13 cellular contexts compared by ENCODE assay signal in genomic region chr17:82399030-82399429, GRCh38. TPM values are rescaled to one million over a fixed set of nuclear protein-coding genes. Genes with fewer than 3 reads are reported as not detected.
DNase-seq lines count a peak whose midpoint lies in the region; ATAC-seq, FAIRE-seq and TF ChIP-seq lines count a peak whose summit lies in the region.
"Had no signal": no experiment of that assay in that cellular context is flagged by ENCODE, and none has a peak within 500 bp of the region (broad histone marks: within the 10 kb centered on the region; RNA-seq: fewer than 3 reads in every experiment).

No MANE protein-coding gene starts in this region.

- no peak for FAIRE-seq in astrocyte (lab: Jason Lieb, UNC)

- no peak for TF ChIP-seq CTCF in right atrium auricular region (IDR thresholded peaks at IDR 0.05)
- TF ChIP-seq CTCF in astrocyte (IDR thresholded peaks at IDR 0.05; ENCODE audit: insufficient read depth, low read depth, low read length): no peak
- TF ChIP-seq CTCF in vagina (IDR thresholded peaks at IDR 0.05): no peak
- TF ChIP-seq CTCF in mesothelial cell of epicardium (IDR thresholded peaks at IDR 0.05; ENCODE audit: unreplicated experiment): no peak

- H3K4me1 ChIP-seq in right atrium auricular region (peaks cover 0 to 7% of the 10 kb centered on the region in 2 donors), astrocyte (ENCODE audit: insufficient read depth, low read length) (peaks cover 6% of the 10 kb centered on the region), vagina (peaks cover 38% of the 10 kb centered on the region)

- no peak overlapping the region for H3K9ac ChIP-seq in astrocyte (ENCODE audit: low read length)

- DNase-seq in Right ventricle myocardium superior (peak; percentile 66), right atrium auricular region (ENCODE audit: low spot score) (no peak), astrocyte (ENCODE audit: low read depth) (peak; percentile 25), hypothalamus (lab: John Stamatoyannopoulos, UW) (peak in 34 of 51 donors; percentile 4 to 65 (median 32)), vagina (ENCODE audit: extremely low spot score in 2 of 2) (no peak), mesothelial cell of epicardium (ENCODE audit: low spot score in 2 of 2, unreplicated experiment in 2 of 2) (no peak), NCI-H1417 treated with DMSO at 0.1 percent for 48 hours (lab: John Stamatoyannopoulos, UW) (no peak)
- DNase-seq: activated CD4-positive, alpha-beta memory T cell treated with anti-CD3 and anti-CD28 coated beads for 36 hours; activated naive CD8-positive, alpha-beta T cell treated with anti-CD3 and anti-CD28 coated beads, Interleukin-2, amount 50 U/mL, for 24 hours; naive B cell; SHP77 treated with DMSO at 0.1 percent for 48 hours had no signal

- no peak for TF ChIP-seq POLR2A in vagina (IDR thresholded peaks at IDR 0.05)

- H2AFZ ChIP-seq in astrocyte (ENCODE audit: low read depth, low read length): no peak overlapping the region

- H3K9me3 Mint-ChIP-seq in astrocyte (ENCODE audit: unreplicated experiment): no peaks in the 10 kb centered on the region
- H3K9me3 Mint-ChIP-seq in mesothelial cell of epicardium: no peaks in the 10 kb centered on the region
- H3K9me3 Mint-ChIP-seq: activated CD4-positive, alpha-beta memory T cell treated with anti-CD3 and anti-CD28 coated beads for 36 hours; activated naive CD8-positive, alpha-beta T cell treated with anti-CD3 and anti-CD28 coated beads, Interleukin-2, amount 50 U/mL, for 24 hours; naive B cell had no signal

- H3K4me3 Mint-ChIP-seq in astrocyte (ENCODE audit: unreplicated experiment): no peak overlapping the region
- H3K4me3 Mint-ChIP-seq in mesothelial cell of epicardium: no peak overlapping the region
- H3K4me3 Mint-ChIP-seq: activated CD4-positive, alpha-beta memory T cell treated with anti-CD3 and anti-CD28 coated beads for 36 hours; activated naive CD8-positive, alpha-beta T cell treated with anti-CD3 and anti-CD28 coated beads, Interleukin-2, amount 50 U/mL, for 24 hours; B cell had no signal

- H3K4me2 ChIP-seq in astrocyte (ENCODE audit: low read length): no peak overlapping the region

- H3K27me3 ChIP-seq in right atrium auricular region: no peaks in the 10 kb centered on the region
- no peaks in the 10 kb centered on the region for H3K27me3 ChIP-seq in astrocyte (ENCODE audit: insufficient read depth, low read length)
- no peaks in the 10 kb centered on the region for H3K27me3 ChIP-seq in vagina

- no peak overlapping the region for H3K27ac Mint-ChIP-seq in astrocyte (ENCODE audit: unreplicated experiment)
- H3K27ac Mint-ChIP-seq in mesothelial cell of epicardium: no peak overlapping the region
- H3K27ac Mint-ChIP-seq: activated CD4-positive, alpha-beta memory T cell treated with anti-CD3 and anti-CD28 coated beads for 36 hours; activated naive CD8-positive, alpha-beta T cell treated with anti-CD3 and anti-CD28 coated beads, Interleukin-2, amount 50 U/mL, for 24 hours; B cell; naive B cell had no signal

- H3K27ac ChIP-seq in right atrium auricular region (no peak overlapping the region), astrocyte (ENCODE audit: low read depth, low read length) (no peak overlapping the region), vagina (peak overlapping the region; percentile 79)

- H3K36me3 Mint-ChIP-seq in astrocyte (ENCODE audit: low read depth, unreplicated experiment): peaks cover 3% of the 10 kb centered on the region
- peaks cover 17% of the 10 kb centered on the region for H3K36me3 Mint-ChIP-seq in mesothelial cell of epicardium

- ATAC-seq in Right ventricle myocardium superior (ENCODE audit: poor library complexity) (peak; percentile 19), HG02840 (IDR thresholded peaks at IDR 0.05; ENCODE audit: low FRiP score, unreplicated experiment) (no peak)
- ATAC-seq: activated naive CD8-positive, alpha-beta T cell treated with anti-CD3 and anti-CD28 coated beads, Interleukin-2, amount 50 U/mL, for 24 hours had no signal

- peaks cover 27% of the 10 kb centered on the region for H3K36me3 ChIP-seq in right atrium auricular region
- H3K36me3 ChIP-seq in astrocyte (ENCODE audit: insufficient read depth, low read length): peaks cover 3% of the 10 kb centered on the region
- peaks cover 0 to 15% of the 10 kb centered on the region in 2 donors for H3K36me3 ChIP-seq in vagina

- peaks cover 5% of the 10 kb centered on the region for H4K20me1 ChIP-seq in astrocyte (ENCODE audit: insufficient read depth, low read length)

- intact Hi-C loops in Right ventricle myocardium superior (cut with DNase I) (no loop called here), vagina (cut with DNase I) (no loop called here)

- H3K9me3 ChIP-seq in right atrium auricular region (no peaks in the 10 kb centered on the region), astrocyte (ENCODE audit: insufficient read depth, low read depth, low read length) (no peaks in the 10 kb centered on the region), vagina (no peaks in the 10 kb centered on the region)

- H3K4me3 ChIP-seq in right atrium auricular region: no peak overlapping the region
- H3K4me3 ChIP-seq in astrocyte (ENCODE audit: insufficient read depth, low read depth, low read length): no peak overlapping the region
- no peak overlapping the region for H3K4me3 ChIP-seq in vagina

- H3K4me1 Mint-ChIP-seq in astrocyte (ENCODE audit: low read depth, unreplicated experiment) (peaks cover 5% of the 10 kb centered on the region), mesothelial cell of epicardium (no peaks in the 10 kb centered on the region)

- no peaks in the 10 kb centered on the region for H3K27me3 Mint-ChIP-seq in astrocyte (ENCODE audit: low read depth, unreplicated experiment)
- H3K27me3 Mint-ChIP-seq in mesothelial cell of epicardium (ENCODE audit: low read depth): no peaks in the 10 kb centered on the region
- H3K27me3 Mint-ChIP-seq: activated CD4-positive, alpha-beta memory T cell treated with anti-CD3 and anti-CD28 coated beads for 36 hours; activated naive CD8-positive, alpha-beta T cell treated with anti-CD3 and anti-CD28 coated beads, Interleukin-2, amount 50 U/mL, for 24 hours; B cell; naive B cell had no signal

- no peaks in the 10 kb centered on the region for H3K79me2 ChIP-seq in astrocyte (ENCODE audit: insufficient read depth, low read length)

RNA-seq across cellular contexts. Expression of gene HEXD, which starts 19.1 kb away (rescaled TPM):
- total RNA-seq in Right ventricle myocardium superior (14.8 TPM), right atrium auricular region (10 to 100 TPM; 11.3 to 15.6 TPM), astrocyte (11.1 and 15.0 TPM in 2 replicates), vagina (90.4 TPM), mesothelial cell of epicardium (75.3 to 82.8 TPM (median 76.3 TPM) in 3 replicates)

RNA-seq across cellular contexts. Expression of gene OGFOD3, which starts 19.4 kb away (rescaled TPM):
- total RNA-seq in Right ventricle myocardium superior: 29.9 TPM
- 10 to 100 TPM; 26.4 to 32.4 TPM for total RNA-seq in right atrium auricular region
- total RNA-seq in astrocyte: 20.9 and 21.3 TPM in 2 replicates
- total RNA-seq in vagina: 25.5 TPM
- 36.6 to 40.3 TPM (median 39.3 TPM) in 3 replicates for total RNA-seq in mesothelial cell of epicardium

RNA-seq across cellular contexts. Expression of gene UTS2R, which starts 27.5 kb away (rescaled TPM):
- 0.81 TPM for total RNA-seq in Right ventricle myocardium superior
- 10 to 100 TPM in 1 of 2 donors, under 1 TPM in 1; 0.44 to 16.9 TPM for total RNA-seq in right atrium auricular region
- not detected in 2 replicates for total RNA-seq in astrocyte
- total RNA-seq in vagina: not detected
- 6.1 to 7.6 TPM (median 6.5 TPM) in 3 replicates for total RNA-seq in mesothelial cell of epicardium
- total RNA-seq: activated CD4-positive, alpha-beta memory T cell treated with anti-CD3 and anti-CD28 coated beads for 36 hours; B cell had no signal

RNA-seq across cellular contexts. Expression of gene TEX19, which starts 40.0 kb away (rescaled TPM):
- not detected for total RNA-seq in Right ventricle myocardium superior
- not detected for total RNA-seq in right atrium auricular region
- total RNA-seq in astrocyte: not detected in 2 replicates
- total RNA-seq in vagina: not detected
- 0.16 TPM in 1 of 3 replicates, not detected in the others for total RNA-seq in mesothelial cell of epicardium
- total RNA-seq: activated CD4-positive, alpha-beta memory T cell treated with anti-CD3 and anti-CD28 coated beads for 36 hours; B cell had no signal

RNA-seq across cellular contexts. Expression of gene CYBC1, which starts 51.5 kb away (rescaled TPM):
- 26.6 TPM for total RNA-seq in Right ventricle myocardium superior
- 10 to 100 TPM; 14.9 to 34.9 TPM for total RNA-seq in right atrium auricular region
- total RNA-seq in astrocyte: 67.3 and 68.1 TPM in 2 replicates
- 51.6 TPM for total RNA-seq in vagina
- total RNA-seq in mesothelial cell of epicardium: 86.7 to 93.0 TPM (median 88.1 TPM) in 3 replicates

Comparison
In these comparisons a context has a peak if more than half of its experiments do, and no peak if none do; other contexts are left out.
1. DNase-seq: peak in Right ventricle myocardium superior (single experiment), astrocyte (single experiment) and hypothalamus (34 of 51); none in right atrium auricular region (single experiment), vagina (0 of 2), mesothelial cell of epicardium (0 of 2) and NCI-H1417 treated with DMSO at 0.1 percent for 48 hours (single experiment).